ENCODE assay signal across 1 cellular context in genomic region chr15:40991355-40991754, GRCh38.
TF ChIP-seq lines count a peak whose summit lies in the region.

No MANE protein-coding gene starts in this region.

TF ChIP-seq in WTC11, 78 proteins besides CTCF, POLR2A, EP300 and RAD21 (continued from another document):
- no peak for TF ChIP-seq AFF4 (CRISPR knock-in tag; IDR thresholded peaks at IDR 0.05; ENCODE audit: borderline replicate concordance)
- no peak for TF ChIP-seq SP1 (CRISPR knock-in tag; conservative IDR thresholded peaks at IDR 0.05)
